ENCODE assay signal across 21 cellular contexts in the genomic region with DNA sequence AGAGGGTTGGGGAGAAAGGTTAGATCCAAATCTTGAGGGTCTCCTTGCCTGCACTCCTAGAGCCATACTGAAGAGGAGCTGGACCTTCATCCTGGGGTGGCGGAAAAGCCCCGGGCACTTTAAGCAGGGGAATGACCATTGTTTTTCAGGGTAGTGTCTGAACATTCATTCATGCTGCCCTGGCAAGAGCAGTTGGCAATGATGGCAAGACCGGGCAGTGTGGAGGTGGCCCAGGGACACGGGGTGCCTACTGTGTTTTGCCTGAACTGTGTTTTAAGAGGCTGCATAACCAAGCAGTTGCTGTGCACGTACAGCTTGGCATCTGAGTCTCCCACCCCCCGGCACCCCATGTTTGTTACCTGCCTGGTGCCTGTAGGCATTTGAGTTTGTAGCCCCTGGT. TPM values are rescaled to one million over a fixed set of nuclear protein-coding genes. Genes with fewer than 3 reads are reported as not detected.
DNase-seq lines count a peak whose midpoint lies in the region; ATAC-seq, FAIRE-seq and TF ChIP-seq lines count a peak whose summit lies in the region.
"Had no signal": no experiment of that assay in that cellular context is flagged by ENCODE, and none has a peak within 500 bp of the region (broad histone marks: within the 10 kb centered on the region; RNA-seq: fewer than 3 reads in every experiment).

No MANE protein-coding gene starts in this region.

- H3K27ac Mint-ChIP-seq in CD14-positive monocyte, result peak overlapping the region; percentile 26 to 96 (median 92)
- H3K27ac Mint-ChIP-seq: activated CD4-positive, alpha-beta memory T cell treated with anti-CD3 and anti-CD28 coated beads, Interleukin-2, amount 10 ng/mL, durations not matched to agents 7 days and 5 days; activated T-cell treated with anti-CD3 and anti-CD28 coated beads, Interleukin-2, amount 50 U/mL, for 72 hours had no signal

- H3K9me3 ChIP-seq in kidney (ENCODE audit: control insufficient read depth in 1 of 2, low read length in 2 of 2), result no peaks in the 10 kb centered on the region
- no peaks in the 10 kb centered on the region for H3K9me3 ChIP-seq in small intestine (ENCODE audit: control insufficient read depth, low read depth)
- H3K9me3 ChIP-seq: Peyer's patch had no signal

- H3K4me3 ChIP-seq in kidney (ENCODE audit: low read length in 2 of 2) (no peak overlapping the region), small intestine (ENCODE audit: low read depth in 1 of 2, low read length in 2 of 2) (no peak overlapping the region)
- H3K4me3 ChIP-seq: Peyer's patch had no signal

- H3K4me3 Mint-ChIP-seq in CD14-positive monocyte, result peak overlapping the region in 1 of 2 donors; percentile 65
- H3K4me3 Mint-ChIP-seq: activated CD4-positive, alpha-beta memory T cell treated with anti-CD3 and anti-CD28 coated beads, Interleukin-2, amount 10 ng/mL, durations not matched to agents 7 days and 5 days; activated T-cell treated with anti-CD3 and anti-CD28 coated beads, Interleukin-2, amount 50 U/mL, for 72 hours; nephron had no signal

- H3K4me1 ChIP-seq in kidney (ENCODE audit: control insufficient read depth in 1 of 2, insufficient read depth in 1 of 2, low read depth in 1 of 2, low read length in 2 of 2) (peaks cover 50 to 70% of the 10 kb centered on the region in 2 donors), small intestine (ENCODE audit: control insufficient read depth in 2 of 2, insufficient read depth in 1 of 2, low read depth in 1 of 2, low read length in 1 of 2) (peaks cover 16 to 22% of the 10 kb centered on the region in 2 donors)

- H3K27ac ChIP-seq in angular gyrus (ENCODE audit: low read depth, low read length) (peak overlapping the region; percentile 17), kidney (ENCODE audit: low read depth in 2 of 2, low read length in 2 of 2) (no peak overlapping the region), small intestine (ENCODE audit: low read depth in 1 of 2, low read length in 1 of 2) (peak overlapping the region; percentile 35 to 59)

- no peaks in the 10 kb centered on the region for H3K27me3 ChIP-seq in small intestine (ENCODE audit: control insufficient read depth in 2 of 2, insufficient read depth in 2 of 2, low read length in 2 of 2)
- H3K27me3 ChIP-seq: Peyer's patch had no signal

- no peak for TF ChIP-seq CTCF in CD14-positive monocyte (IDR thresholded peaks at IDR 0.05)
- TF ChIP-seq CTCF in kidney (IDR thresholded peaks at IDR 0.05; ENCODE audit: borderline replicate concordance, extremely low read depth, insufficient read depth), result no peak

- DNase-seq in CD14-positive monocyte (ENCODE audit: low spot score) (no peak), kidney (peak; percentile 52), small intestine (no peak), EL (no peak), H4 (ENCODE audit: low spot score) (no peak)
- DNase-seq: activated CD4-positive, alpha-beta memory T cell treated with anti-CD3 and anti-CD28 coated beads, Interleukin-2, amount 10 ng/mL, durations not matched to agents 7 days and 5 days; activated T-cell treated with anti-CD3 and anti-CD28 coated beads, Interleukin-2, amount 50 U/mL, for 72 hours; CD8-positive, alpha-beta memory T cell; foreskin fibroblast; GOT3; NCI-H1436; stimulated activated CD4-positive, alpha-beta T cell treated with anti-CD3 and anti-CD28 coated beads, Interleukin-2, amount 100 ng/mL, for 48 hours had no signal

- peaks cover 90% of the 10 kb centered on the region for H3K4me1 Mint-ChIP-seq in CD14-positive monocyte

- H3K9ac ChIP-seq in kidney (ENCODE audit: low read length in 2 of 2), result no peak overlapping the region

- WGBS in small intestine, 3 donors, result 81 to 93% (median 88%) methylated on average over 6 of the region's 6 CpGs

- ATAC-seq in HG03196 (IDR thresholded peaks at IDR 0.05; ENCODE audit: unreplicated experiment), result no peak
- ATAC-seq in GM19351 (IDR thresholded peaks at IDR 0.05; ENCODE audit: unreplicated experiment), result no peak
- ATAC-seq: activated T-cell treated with anti-CD3 and anti-CD28 coated beads, Interleukin-2, amount 50 U/mL, for 72 hours had no signal

- no peaks in the 10 kb centered on the region for H3K9me3 Mint-ChIP-seq in CD14-positive monocyte
- H3K9me3 Mint-ChIP-seq: activated CD4-positive, alpha-beta memory T cell treated with anti-CD3 and anti-CD28 coated beads, Interleukin-2, amount 10 ng/mL, durations not matched to agents 7 days and 5 days; activated T-cell treated with anti-CD3 and anti-CD28 coated beads, Interleukin-2, amount 50 U/mL, for 72 hours; CD8-positive, alpha-beta memory T cell; nephron had no signal

- H3K36me3 Mint-ChIP-seq in CD14-positive monocyte, result peaks cover 55 to 70% of the 10 kb centered on the region in 2 donors

- H3K27me3 Mint-ChIP-seq in CD14-positive monocyte (ENCODE audit: low read depth in 3 of 3), result peaks cover 0 to 3% (median 0%) of the 10 kb centered on the region in 3 donors
- H3K27me3 Mint-ChIP-seq: activated CD4-positive, alpha-beta memory T cell treated with anti-CD3 and anti-CD28 coated beads, Interleukin-2, amount 10 ng/mL, durations not matched to agents 7 days and 5 days; CD8-positive, alpha-beta memory T cell had no signal

- FAIRE-seq in kidney (lab: Jason Lieb, UNC) (no peak), small intestine (lab: Jason Lieb, UNC) (no peak)
- FAIRE-seq: endometrium, G401.6, GM12891, TTC549 had no signal

- intact Hi-C loops in CD14-positive monocyte (cut with micrococcal nuclease) (loop anchor here (2.0 to 5.0 kb wide), 4 partner anchors 13 to 39 kb away; no protein-coding TSS in a partner anchor), kidney (cut with DNase I) (no loop called here)

- H3K36me3 ChIP-seq in kidney (ENCODE audit: control insufficient read depth in 1 of 2, insufficient read depth in 2 of 2, low read length in 2 of 2), result peaks cover 22 to 46% of the 10 kb centered on the region in 2 donors
- H3K36me3 ChIP-seq in small intestine (ENCODE audit: control insufficient read depth in 2 of 2, insufficient read depth in 2 of 2, low read length in 2 of 2), result peaks cover 0 to 16% of the 10 kb centered on the region in 2 donors

RNA-seq across cellular contexts. Expression of a gene that starts 14.7 kb away (rescaled TPM):
- polyA plus RNA-seq in CD14-positive monocyte, result 10 to 100 TPM; 20.4 to 34.9 TPM
- 93.3 TPM for total RNA-seq in kidney
- 38.4 TPM for polyA plus RNA-seq in kidney (ENCODE audit: insufficient read depth, low read depth, low replicate concordance)
- 10 to 100 TPM; 12.2 to 40.0 (median 28.7) TPM for polyA plus RNA-seq in small intestine
- total RNA-seq in H4 (2014; rRNA removed; shearing (Covaris generic)), result 5.3 and 5.4 TPM in 2 replicates

RNA-seq across cellular contexts. Expression of a gene that starts 50.5 kb away (rescaled TPM):
- polyA plus RNA-seq in CD14-positive monocyte (10 to 100 TPM; 16.4 to 17.6 TPM), kidney (ENCODE audit: insufficient read depth, low read depth, low replicate concordance) (31.6 TPM), small intestine (10 to 100 TPM; 18.8 to 31.5 (median 20.5) TPM)
- total RNA-seq in kidney, result 14.6 TPM
- total RNA-seq in H4 (2014; rRNA removed; shearing (Covaris generic)), result 17.9 and 20.8 TPM in 2 replicates

RNA-seq across cellular contexts. Expression of a gene that starts 50.7 kb away (rescaled TPM):
- polyA plus RNA-seq in CD14-positive monocyte (10 to 100 TPM in 1 of 2 donors, 1 to 10 TPM in 1; 7.9 to 13.6 TPM), kidney (ENCODE audit: insufficient read depth, low read depth, low replicate concordance) (55.4 TPM), small intestine (10 to 100 TPM; 34.9 to 75.6 (median 49.4) TPM)
- 62.0 TPM for total RNA-seq in kidney
- 24.4 and 45.0 TPM in 2 replicates for total RNA-seq in H4 (2014; rRNA removed; shearing (Covaris generic))

Comparison
In these comparisons a context has a peak if more than half of its experiments do, and no peak if none do; other contexts are left out.
1. H3K27ac ChIP-seq: peak in angular gyrus (single experiment) and small intestine (2 of 2); none in kidney (0 of 2).